ENCODE assay signal across 25 cellular contexts in the genomic region with DNA sequence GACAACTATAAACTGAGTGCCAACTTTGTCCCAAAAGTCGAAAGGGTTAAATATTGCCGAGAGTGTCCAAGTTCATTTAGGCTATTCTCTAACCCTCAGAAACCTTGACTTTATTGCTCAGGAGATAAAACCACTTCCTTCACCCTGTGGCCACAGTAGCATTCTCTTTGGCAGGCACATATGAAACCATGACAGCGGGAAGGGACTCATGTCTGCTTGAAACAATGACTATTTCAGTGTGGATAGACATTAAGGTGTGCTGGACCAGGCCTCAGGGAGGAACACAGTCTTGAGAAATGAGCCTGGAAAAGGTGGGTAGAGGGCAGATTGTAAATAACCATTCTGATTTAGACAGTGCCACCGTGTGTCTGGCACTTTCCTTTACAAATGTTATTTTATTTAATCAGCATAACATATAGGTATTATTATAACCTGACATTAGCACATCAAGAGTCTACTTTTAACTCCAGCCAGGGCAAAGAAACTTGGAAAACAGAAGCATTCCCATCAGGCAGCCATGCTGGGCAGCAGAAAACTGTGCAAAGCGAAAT.
A peak's percentile ranks its signal among the peaks of the same experiment; 100 is the strongest.
DNase-seq lines count a peak whose midpoint lies in the region; ATAC-seq and TF ChIP-seq lines count a peak whose summit lies in the region.
"Had no signal": no experiment of that assay in that cellular context is flagged by ENCODE, and none has a peak within 500 bp of the region (broad histone marks: within the 10 kb centered on the region; RNA-seq: fewer than 3 reads in every experiment).

No MANE protein-coding gene starts in this region.

- peak; percentile 27 for DNase-seq in H4 (ENCODE audit: low spot score)
- DNase-seq in LNCaP clone FGC (ENCODE audit: low read depth), result peak; percentile 30
- DNase-seq in mucosa of descending colon, result no peak
- no peak for DNase-seq in CD1c-positive myeloid dendritic cell (ENCODE audit: extremely low spot score)
- DNase-seq in foreskin keratinocyte, result no peak
- DNase-seq: activated CD4-positive, alpha-beta memory T cell treated with anti-CD3 and anti-CD28 coated beads, Interleukin-2, amount 10 ng/mL, durations not matched to agents 7 days and 5 days; activated CD8-positive, alpha-beta memory T cell treated with anti-CD3 and anti-CD28 coated beads, Interleukin-2, amount 50 U/mL, for 4 hours; activated naive CD4-positive, alpha-beta T cell treated with anti-CD3 and anti-CD28 coated beads for 36 hours; COR-L47; dermis blood vessel endothelial cell; DMS79; endodermal cell; GDM1; midbrain; naive thymus-derived CD4-positive, alpha-beta T cell; NCI-H1436; NCI-H748 treated with DMSO at 0.1 percent for 48 hours; T-helper 17 cell had no signal

- H3K27ac ChIP-seq in VCaP, result no peak overlapping the region
- no peak overlapping the region for H3K27ac ChIP-seq in foreskin keratinocyte
- H3K27ac ChIP-seq: BLaER1 treated with 17β-estradiol and CSF1 and Interleukin-3, amounts not matched to agents 10 nM and 100 nM; tibial nerve had no signal

- ATAC-seq in mucosa of descending colon (peak; percentile 50), foreskin keratinocyte (no peak), HG02970 (IDR thresholded peaks at IDR 0.05; ENCODE audit: low FRiP score, unreplicated experiment) (no peak)
- ATAC-seq: activated CD4-positive, CD25-positive, alpha-beta regulatory T cell treated with anti-CD3 and anti-CD28 coated beads, Interleukin-2, amount 50 U/mL, for 24 hours; naive thymus-derived CD4-positive, alpha-beta T cell; SK-N-SH treated with all-trans-retinoic acid at 6 μM for 48 hours; stimulated activated effector memory CD8-positive, alpha-beta T cell treated with anti-CD3 and anti-CD28 coated beads, Interleukin-12 subunit alpha, Interleukin-12 subunit beta, amount 100 ng/mL, for 72 hours; T-helper 17 cell had no signal

- no peaks in the 10 kb centered on the region for H3K27me3 ChIP-seq in foreskin keratinocyte
- H3K27me3 ChIP-seq: BLaER1 treated with 17β-estradiol and CSF1 and Interleukin-3, amounts not matched to agents 10 nM and 100 nM; tibial nerve had no signal

- intact Hi-C loops in mucosa of descending colon (cut with DNase I, micrococcal nuclease), result loop anchor here in 1 of 2 donors (2.0 kb wide), 1 partner anchor 26 kb away; no protein-coding TSS in a partner anchor

- H3K4me3 ChIP-seq in LNCaP clone FGC (ENCODE audit: low read depth, low read length), result no peak overlapping the region
- no peak overlapping the region for H3K4me3 ChIP-seq in mucosa of descending colon
- H3K4me3 ChIP-seq: BLaER1 treated with 17β-estradiol and CSF1 and Interleukin-3, amounts not matched to agents 10 nM and 100 nM; tibial nerve had no signal

- H3K9me3 ChIP-seq in mucosa of descending colon, result no peaks in the 10 kb centered on the region
- H3K9me3 ChIP-seq: tibial nerve had no signal

- H3K36me3 ChIP-seq in mucosa of descending colon (ENCODE audit: low read depth), result no peaks in the 10 kb centered on the region
- H3K36me3 ChIP-seq: BLaER1 treated with 17β-estradiol and CSF1 and Interleukin-3, amounts not matched to agents 10 nM and 100 nM; tibial nerve had no signal

- peak; percentile 65 for TF ChIP-seq CTCF in LNCaP clone FGC (IDR thresholded peaks at IDR 0.05; ENCODE audit: control insufficient read depth, extremely low read depth, insufficient read depth)
- peak; percentile 39; the same call in 1 of the 2 replicates for TF ChIP-seq CTCF in VCaP (conservative IDR thresholded peaks at IDR 0.05)
- no peak for TF ChIP-seq CTCF in mucosa of descending colon (IDR thresholded peaks at IDR 0.05)
- no peak for TF ChIP-seq CTCF in foreskin keratinocyte (conservative IDR thresholded peaks at IDR 0.05)

- no peaks in the 10 kb centered on the region for H3K4me1 ChIP-seq in mucosa of descending colon (ENCODE audit: low read depth)
- no peaks in the 10 kb centered on the region for H3K4me1 ChIP-seq in foreskin keratinocyte
- H3K4me1 ChIP-seq: tibial nerve had no signal

Comparison
In these comparisons a context has a peak if more than half of its experiments do, and no peak if none do; other contexts are left out.
1. DNase-seq: peak in H4 (single experiment) and LNCaP clone FGC (single experiment); none in mucosa of descending colon (0 of 3), CD1c-positive myeloid dendritic cell (single experiment) and foreskin keratinocyte (0 of 2).
2. CTCF ChIP-seq: peak in LNCaP clone FGC (single experiment) and VCaP (single experiment); none in mucosa of descending colon (single experiment) and foreskin keratinocyte (single experiment).